22 cellular contexts compared by ENCODE assay signal in the genomic region with DNA sequence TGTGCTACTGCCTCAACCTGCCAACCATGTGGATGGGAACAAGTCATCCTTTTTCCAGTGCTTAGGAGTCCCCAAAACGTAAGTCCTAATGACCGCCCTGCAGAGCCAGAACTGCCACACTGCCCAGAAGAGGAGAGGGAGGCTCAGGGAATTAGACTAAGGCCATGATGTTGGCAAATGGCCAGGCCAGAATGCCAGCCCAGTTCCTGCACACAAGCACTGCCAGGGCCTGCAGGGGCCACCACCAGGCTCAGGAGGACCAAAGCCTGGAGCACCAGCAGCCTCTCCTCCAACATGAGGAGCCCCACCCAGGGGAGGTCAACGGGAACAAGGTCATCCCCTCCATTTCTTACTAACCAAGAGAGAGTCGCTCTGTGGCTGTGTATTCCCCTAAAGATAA.
DNase-seq lines count a peak whose midpoint lies in the region; ATAC-seq, FAIRE-seq and TF ChIP-seq lines count a peak whose summit lies in the region.
"Had no signal": no experiment of that assay in that cellular context is flagged by ENCODE, and none has a peak within 500 bp of the region (broad histone marks: within the 10 kb centered on the region; RNA-seq: fewer than 3 reads in every experiment).

No MANE protein-coding gene starts in this region.

- FAIRE-seq in GM12891 (lab: Jason Lieb, UNC) = no peak
- FAIRE-seq: GM12878, GM19239 had no signal

- TF ChIP-seq CTCF in SK-N-SH (IDR thresholded peaks at IDR 0.05) (no peak), glutamatergic neuron (IDR thresholded peaks at IDR 0.05; ENCODE audit: partially characterized antibody, unreplicated experiment) (no peak), spleen (IDR thresholded peaks at IDR 0.05 in 8 of 11, conservative IDR thresholded peaks at IDR 0.05 in 3 of 11) (no peak)

- no peaks in the 10 kb centered on the region for H3F3A ChIP-seq in SK-N-SH (replicated peaks; ENCODE audit: insufficient read depth)

- POLR2A ChIA-PET in SK-N-SH (lab: Yijun Ruan, JAX) = no interaction called here

- no peaks in the 10 kb centered on the region for H3K79me2 ChIP-seq in SK-N-SH (ENCODE audit: insufficient read depth)

- peak overlapping the region; percentile 40 for H3K4me3 Mint-ChIP-seq in glutamatergic neuron (ENCODE audit: unreplicated experiment)

- CTCF ChIA-PET in SK-N-SH (lab: Yijun Ruan, JAX) = interaction anchor here (1.2 to 1.4 kb wide), 3 partner anchors 10 to 43 kb away, joined by 3 to 4 read pairs (median 3); no protein-coding TSS in a partner anchor

- H3K4me3 ChIP-seq in SK-N-SH (ENCODE audit: low read depth in 2 of 2, low read length in 1 of 2) = no peak overlapping the region
- H3K4me3 ChIP-seq in MG63 = no peak overlapping the region
- no peak overlapping the region for H3K4me3 ChIP-seq in spleen
- H3K4me3 ChIP-seq: GM12878, PC-9 had no signal

- H3K4me2 ChIP-seq in SK-N-SH = no peak overlapping the region
- H3K4me2 ChIP-seq: PC-9 had no signal

- peaks cover 9% of the 10 kb centered on the region for H3K36me3 Mint-ChIP-seq in glutamatergic neuron (ENCODE audit: unreplicated experiment)

- 27% methylated on average over 2 of the region's 4 CpGs for WGBS in SK-N-SH (ENCODE audit: low lambda C conversion rate)
- WGBS in spleen, 5 donors = 60 to 82% (median 65%) methylated on average over 4 of the region's 4 CpGs

- H3K27ac ChIP-seq in SK-N-SH (ENCODE audit: low read depth in 2 of 2, low read length in 1 of 2) (peak overlapping the region in 1 of 2 experiments; percentile 8; a peak in 1 of 4 replicates), spleen (no peak overlapping the region)
- H3K27ac ChIP-seq: HL-60, PC-9, RWPE1 had no signal

- intact Hi-C loops in spleen (cut with DNase I; ENCODE audit: low total_unique reads) = no loop called here

- TF ChIP-seq POLR2A in spleen (IDR thresholded peaks at IDR 0.05) (no peak), GM12891 (IDR thresholded peaks at IDR 0.05; ENCODE audit: low read depth, low read length) (no peak)

- H3K9me2 ChIP-seq in SK-N-SH = no peaks in the 10 kb centered on the region

- H2AFZ ChIP-seq in SK-N-SH (ENCODE audit: low read depth) = no peak overlapping the region
- H2AFZ ChIP-seq: PC-9 had no signal

- H3K36me3 ChIP-seq in SK-N-SH (replicated peaks in 1 of 2; ENCODE audit: control insufficient read depth in 1 of 2, insufficient read depth in 2 of 2, low read length in 1 of 2) (no peaks in the 10 kb centered on the region), MG63 (peaks cover 42% of the 10 kb centered on the region), spleen (no peaks in the 10 kb centered on the region)

- H3K4me1 Mint-ChIP-seq in glutamatergic neuron (ENCODE audit: low read depth, unreplicated experiment) = peaks cover 37% of the 10 kb centered on the region

- DNase-seq in SK-N-SH (peak; percentile 62), MG63 (peak; percentile 54), glutamatergic neuron (no peak), spleen (peak; percentile 76), mucosa of gallbladder (ENCODE audit: low spot score) (no peak), GM12891 (ENCODE audit: insufficient read length, low spot score) (no peak)
- DNase-seq: 8988T, ACHN, Calu3, GDM1, Karpas-422, NCI-H1092 treated with DMSO at 0.1 percent for 48 hours, NCI-H1436 treated with DMSO at 0.1 percent for 48 hours, NCI-H187 treated with DMSO at 0.1 percent for 48 hours, PC-9 had no signal

- TF ChIP-seq RAD21 in SK-N-SH (IDR thresholded peaks at IDR 0.05; ENCODE audit: low read length) = no peak

- H3K4me1 ChIP-seq in SK-N-SH (ENCODE audit: control insufficient read depth in 1 of 2, insufficient read depth in 2 of 2, low read depth in 1 of 2, low read length in 1 of 2) (peaks cover 0 to 57% of the 10 kb centered on the region in 2 experiments; a peak in 1 of 4 replicates), spleen (peaks cover 0 to 28% (median 7%) of the 10 kb centered on the region in 6 donors)

- peaks cover 13% of the 10 kb centered on the region for H3K27me3 Mint-ChIP-seq in glutamatergic neuron (ENCODE audit: unreplicated experiment)

- H3K9me3 ChIP-seq in SK-N-SH (no peaks in the 10 kb centered on the region), MG63 (no peaks in the 10 kb centered on the region; the same call in 1 of the 2 replicates), spleen (peaks cover 0 to under 1% (median 0%) of the 10 kb centered on the region in 8 donors)

- H4K20me1 ChIP-seq in SK-N-SH (ENCODE audit: insufficient read depth) = no peaks in the 10 kb centered on the region

- no peak overlapping the region for H3K9ac ChIP-seq in SK-N-SH

- no peak for TF ChIP-seq EP300 in SK-N-SH (IDR thresholded peaks at IDR 0.05; ENCODE audit: borderline replicate concordance in 1 of 2, low read depth in 1 of 2, low read length in 1 of 2)

- no peak for ATAC-seq in SK-N-SH treated with all-trans-retinoic acid at 6 μM for 48 hours
- ATAC-seq in GM18519 (IDR thresholded peaks at IDR 0.05; ENCODE audit: low FRiP score, unreplicated experiment) = no peak
- ATAC-seq: GM12878, HCT116 had no signal

- H3K9me3 Mint-ChIP-seq in glutamatergic neuron (ENCODE audit: unreplicated experiment) = peaks cover 11% of the 10 kb centered on the region

- H3K27me3 ChIP-seq in SK-N-SH (ENCODE audit: insufficient read depth) = no peaks in the 10 kb centered on the region
- no peaks in the 10 kb centered on the region for H3K27me3 ChIP-seq in MG63
- H3K27me3 ChIP-seq in spleen (replicated peaks in 1 of 7) = peaks cover 0 to 4% (median 0%) of the 10 kb centered on the region in 7 donors

- peak overlapping the region; percentile 74 for H3K27ac Mint-ChIP-seq in glutamatergic neuron (ENCODE audit: unreplicated experiment)

TF ChIP-seq in SK-N-SH, 30 proteins besides CTCF, POLR2A, EP300 and RAD21 (continues in another document):
- TF ChIP-seq MEF2A (IDR thresholded peaks at IDR 0.05; ENCODE audit: borderline replicate concordance, low read depth) (no peak), GABPA (IDR thresholded peaks at IDR 0.05; ENCODE audit: low read depth) (no peak), EZH2phosphoT487 (IDR thresholded peaks at IDR 0.05; ENCODE audit: borderline replicate concordance, low read depth) (no peak), FOXJ3 (CRISPR knock-in tag; IDR thresholded peaks at IDR 0.05) (no peak), POLR2AphosphoS5 (IDR thresholded peaks at IDR 0.05; ENCODE audit: low read depth, low read length) (no peak), CHD2 (IDR thresholded peaks at IDR 0.05; ENCODE audit: low read length, partially characterized antibody) (no peak), PBX3 (IDR thresholded peaks at IDR 0.05) (no peak), TEAD4 (IDR thresholded peaks at IDR 0.05; ENCODE audit: borderline replicate concordance, insufficient read depth) (no peak)

TF ChIP-seq in SK-N-SH treated with all-trans-retinoic acid at 6 μM for 48 hours, 23 proteins besides CTCF, POLR2A, EP300 and RAD21 (continues in another document):
- TF ChIP-seq ZFP3 (CRISPR knock-in tag; IDR thresholded peaks at IDR 0.05) (no peak), SNAI2 (CRISPR knock-in tag; IDR thresholded peaks at IDR 0.05) (no peak), TCF4 (CRISPR knock-in tag; IDR thresholded peaks at IDR 0.05; ENCODE audit: borderline replicate concordance) (no peak), ZNF8 (CRISPR knock-in tag; IDR thresholded peaks at IDR 0.05) (no peak), BACH2 (CRISPR knock-in tag; IDR thresholded peaks at IDR 0.05; ENCODE audit: borderline replicate concordance) (no peak), ARNTL (CRISPR knock-in tag; IDR thresholded peaks at IDR 0.05; ENCODE audit: borderline replicate concordance, low read depth) (no peak), TOX (CRISPR knock-in tag; IDR thresholded peaks at IDR 0.05; ENCODE audit: borderline replicate concordance) (no peak)
- TF ChIP-seq, protein P1, sequence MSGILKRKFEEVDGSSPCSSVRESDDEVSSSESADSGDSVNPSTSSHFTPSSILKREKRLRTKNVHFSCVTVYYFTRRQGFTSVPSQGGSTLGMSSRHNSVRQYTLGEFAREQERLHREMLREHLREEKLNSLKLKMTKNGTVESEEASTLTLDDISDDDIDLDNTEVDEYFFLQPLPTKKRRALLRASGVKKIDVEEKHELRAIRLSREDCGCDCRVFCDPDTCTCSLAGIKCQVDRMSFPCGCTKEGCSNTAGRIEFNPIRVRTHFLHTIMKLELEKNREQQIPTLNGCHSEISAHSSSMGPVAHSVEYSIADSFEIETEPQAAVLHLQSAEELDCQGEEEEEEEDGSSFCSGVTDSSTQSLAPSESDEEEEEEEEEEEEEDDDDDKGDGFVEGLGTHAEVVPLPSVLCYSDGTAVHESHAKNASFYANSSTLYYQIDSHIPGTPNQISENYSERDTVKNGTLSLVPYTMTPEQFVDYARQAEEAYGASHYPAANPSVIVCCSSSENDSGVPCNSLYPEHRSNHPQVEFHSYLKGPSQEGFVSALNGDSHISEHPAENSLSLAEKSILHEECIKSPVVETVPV (CRISPR knock-in tag; IDR thresholded peaks at IDR 0.05) = no peak

TF ChIP-seq in GM12891, 5 proteins besides CTCF, POLR2A, EP300 and RAD21:
- no peak for TF ChIP-seq TAF1 (IDR thresholded peaks at IDR 0.05; ENCODE audit: low read depth, low read length)
- no peak for TF ChIP-seq SPI1 (IDR thresholded peaks at IDR 0.05; ENCODE audit: low read depth, low read length)
- no peak for TF ChIP-seq PAX5 (IDR thresholded peaks at IDR 0.05; ENCODE audit: insufficient read depth, low read length, severe bottlenecking)
- TF ChIP-seq POU2F2 (IDR thresholded peaks at IDR 0.05; ENCODE audit: low read depth, low read length) = no peak
- no peak for TF ChIP-seq POLR2AphosphoS5 (IDR thresholded peaks at IDR 0.05; ENCODE audit: low read depth, low read length)

Comparison
In these comparisons a context has a peak if more than half of its experiments do, and no peak if none do; other contexts are left out.
1. DNase-seq: peak in SK-N-SH (single experiment), MG63 (single experiment) and spleen (single experiment); none in glutamatergic neuron (single experiment), mucosa of gallbladder (single experiment) and GM12891 (single experiment).